ENCODE assay signal across 23 cellular contexts in the genomic region with DNA sequence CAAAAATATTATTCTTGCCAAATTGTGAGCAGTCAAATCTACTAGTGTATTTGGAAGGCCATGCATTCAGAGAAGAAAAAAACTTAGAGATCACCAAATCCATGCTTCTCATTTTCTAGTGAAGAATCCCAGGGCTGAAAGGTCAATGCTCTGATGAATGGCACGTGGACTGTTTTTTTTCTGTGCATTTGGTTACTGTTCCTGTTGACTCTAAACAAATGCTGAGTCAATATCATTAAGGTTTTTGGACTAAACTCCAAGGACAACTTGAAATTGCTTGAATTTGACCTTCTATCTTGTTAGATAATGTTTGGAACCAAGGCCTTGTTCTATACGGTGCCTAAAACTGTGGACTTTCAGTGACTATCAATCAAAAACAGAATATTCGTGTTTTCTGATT.
DNase-seq lines count a peak whose midpoint lies in the region; ATAC-seq, FAIRE-seq and TF ChIP-seq lines count a peak whose summit lies in the region.
"Had no signal": no experiment of that assay in that cellular context is flagged by ENCODE, and none has a peak within 500 bp of the region (broad histone marks: within the 10 kb centered on the region; RNA-seq: fewer than 3 reads in every experiment).

No MANE protein-coding gene starts in this region.

- H3K27me3 ChIP-seq in mucosa of rectum (ENCODE audit: control insufficient read depth in 2 of 2, insufficient read depth in 2 of 2, low read length in 2 of 2) (no peaks in the 10 kb centered on the region), tibial artery (no peaks in the 10 kb centered on the region), tibial nerve (no peaks in the 10 kb centered on the region)

- intact Hi-C loops in tibial artery (cut with DNase I; ENCODE audit: low total_unique reads): no loop called here

- no peaks in the 10 kb centered on the region for H3K36me3 ChIP-seq in mucosa of rectum (ENCODE audit: control insufficient read depth in 2 of 2, insufficient read depth in 2 of 2, low read length in 2 of 2)
- no peaks in the 10 kb centered on the region for H3K36me3 ChIP-seq in tibial artery
- H3K36me3 ChIP-seq in tibial nerve: peaks cover 0 to 4% (median 0%) of the 10 kb centered on the region in 3 donors
- H3K36me3 ChIP-seq: SJCRH30 had no signal

- H3K9me3 ChIP-seq in mucosa of rectum (ENCODE audit: control insufficient read depth in 2 of 2, low read length in 2 of 2) (peaks cover 0 to 2% of the 10 kb centered on the region in 2 donors), tibial artery (peaks cover 0 to 5% (median 0%) of the 10 kb centered on the region in 3 donors), tibial nerve (peaks cover 0 to 8% (median 0%) of the 10 kb centered on the region in 4 donors)
- H3K9me3 ChIP-seq: SJCRH30 had no signal

- TF ChIP-seq EP300 in tibial nerve (IDR thresholded peaks at IDR 0.05): no peak

- WGBS in tibial nerve, 2 donors: 39 to 58% methylated on average over 3 of the region's 3 CpGs

- H3K4me1 ChIP-seq in mucosa of rectum (ENCODE audit: control insufficient read depth in 2 of 2, insufficient read depth in 2 of 2, low read length in 2 of 2) (peaks cover 17 to 34% of the 10 kb centered on the region in 2 donors), tibial artery (peaks cover 0 to 49% (median 19%) of the 10 kb centered on the region in 4 donors), tibial nerve (peaks cover 0 to 4% (median 2%) of the 10 kb centered on the region in 4 donors)
- H3K4me1 ChIP-seq: SJCRH30 had no signal

- TF ChIP-seq POLR2A in H54 (IDR thresholded peaks at IDR 0.05; ENCODE audit: low read depth, low read length) (no peak), tibial nerve (IDR thresholded peaks at IDR 0.05) (no peak)

- ATAC-seq in GM21526 (IDR thresholded peaks at IDR 0.05; ENCODE audit: low FRiP score, unreplicated experiment) (no peak), HG03108 (IDR thresholded peaks at IDR 0.05; ENCODE audit: unreplicated experiment) (no peak)
- ATAC-seq: activated CD8-positive, alpha-beta T cell treated with anti-CD3 and anti-CD28 coated beads, Interleukin-2, amount 10 ng/mL, durations not matched to agents 7 days and 5 days; left ventricle myocardium superior had no signal

- TF ChIP-seq CTCF in VCaP (conservative IDR thresholded peaks at IDR 0.05) (no peak), coronary artery (IDR thresholded peaks at IDR 0.05) (no peak), tibial artery (IDR thresholded peaks at IDR 0.05) (no peak), tibial nerve (IDR thresholded peaks at IDR 0.05) (no peak)

- H3K9ac ChIP-seq in mucosa of rectum (ENCODE audit: low read depth in 1 of 2, low read length in 2 of 2): peak overlapping the region in 1 of 2 donors; percentile 58
- H3K9ac ChIP-seq: KMS-11 had no signal

- FAIRE-seq in H54 (lab: Jason Lieb, UNC): no peak

- H3K27ac ChIP-seq in VCaP: peak overlapping the region; percentile 74
- peak overlapping the region; percentile 77 to 82 for H3K27ac ChIP-seq in coronary artery
- H3K27ac ChIP-seq in mucosa of rectum (ENCODE audit: low read depth in 2 of 2, low read length in 2 of 2): peak overlapping the region; percentile 85 to 90
- peak overlapping the region; percentile 80 to 82 for H3K27ac ChIP-seq in tibial artery
- peak overlapping the region in 1 of 4 donors; percentile 57 for H3K27ac ChIP-seq in tibial nerve
- H3K27ac ChIP-seq: HL-60, KMS-11, SJCRH30 had no signal

- H3K4me3 ChIP-seq in coronary artery: no peak overlapping the region
- no peak overlapping the region for H3K4me3 ChIP-seq in mucosa of rectum (ENCODE audit: low read length in 2 of 2)
- H3K4me3 ChIP-seq in tibial artery: no peak overlapping the region
- no peak overlapping the region for H3K4me3 ChIP-seq in tibial nerve
- H3K4me3 ChIP-seq: SJCRH30 had no signal

- DNase-seq in coronary artery (ENCODE audit: low spot score): no peak
- no peak for DNase-seq in tibial artery
- DNase-seq in H54 (ENCODE audit: insufficient read length, low spot score): no peak
- DNase-seq in tibial nerve (ENCODE audit: low spot score in 2 of 2): no peak
- DNase-seq: activated CD8-positive, alpha-beta T cell treated with anti-CD3 and anti-CD28 coated beads, Interleukin-2, amount 10 ng/mL, durations not matched to agents 7 days and 5 days; amygdala; effector CD8-positive, alpha-beta T cell; glutamatergic neuron; H7; islet precursor cell; left ventricle myocardium superior; naive B cell; NCI-H345; NCI-H82; SJCRH30; stimulated activated CD4-positive, alpha-beta T cell treated with anti-CD3 and anti-CD28 coated beads, Interleukin-4, amount 100 ng/mL, for 24 hours; SW 1271 had no signal
